ENCODE assay signal across 28 cellular contexts in genomic region chr16:2492292-2492691, GRCh38. TPM values are rescaled to one million over a fixed set of nuclear protein-coding genes. Genes with fewer than 3 reads are reported as not detected.
"Had no signal": no experiment of that assay in that cellular context is flagged by ENCODE, and none has a peak within 500 bp of the region (broad histone marks: within the 10 kb centered on the region; RNA-seq: fewer than 3 reads in every experiment).

No MANE protein-coding gene starts in this region.

- H3K27ac ChIP-seq: colonic mucosa, epithelial cell of prostate, gastrocnemius medialis, heart left ventricle, hepatocyte, parathyroid adenoma, right atrium auricular region, stomach, testis, tibial artery had no signal

- DNase-seq: colonic mucosa; effector CD8-positive, alpha-beta T cell; endodermal cell; foreskin fibroblast; gastrocnemius medialis; heart left ventricle; left cardiac atrium; left ventricle myocardium superior; lower lobe of right lung; naive B cell; stimulated activated CD4-positive, alpha-beta T cell treated with anti-CD3 and anti-CD28 coated beads, Interleukin-2, amount 100 ng/mL, for 24 hours; stimulated activated CD4-positive, alpha-beta T cell treated with anti-CD3 and anti-CD28 coated beads, Interleukin-4, amount 100 ng/mL, for 24 hours; stimulated activated naive CD4-positive, alpha-beta T cell treated with Interleukin-2 at 50 U/mL for 16 hours; stomach; testis; tibial artery had no signal

- H3K4me2 ChIP-seq: hepatocyte had no signal

- H3K4me1 ChIP-seq: parathyroid adenoma had no signal

- H3K36me3 ChIP-seq: colonic mucosa, gastrocnemius medialis had no signal

- H3K9me3 ChIP-seq: colonic mucosa, gastrocnemius medialis, heart left ventricle, lower lobe of right lung, right atrium auricular region, stomach, testis, tibial artery, upper lobe of left lung had no signal

- H3K4me3 ChIP-seq: colonic mucosa, gastrocnemius medialis, heart left ventricle, hepatocyte, lower lobe of right lung, right atrium auricular region, stomach, testis, tibial artery, upper lobe of left lung had no signal

- H3K9ac ChIP-seq: parathyroid adenoma had no signal

- ATAC-seq: esophagus mucosa; gastrocnemius medialis; heart left ventricle; left cardiac atrium; left ventricle myocardium superior; lower lobe of right lung; natural killer cell treated with Interleukin-12 subunit alpha and Interleukin-12 subunit beta and Interleukin-15 and Interleukin-18, amount 100 ng/mL, for 72 hours; sciatic nerve; stimulated activated effector memory CD8-positive, alpha-beta T cell treated with anti-CD3 and anti-CD28 coated beads, Interleukin-12 subunit alpha, Interleukin-12 subunit beta, amount 100 ng/mL, for 72 hours had no signal

- H2AFZ ChIP-seq: hepatocyte, parathyroid adenoma had no signal

- FAIRE-seq: urothelium cell line had no signal

- H3K27me3 ChIP-seq: colonic mucosa, gastrocnemius medialis, heart left ventricle, hepatocyte, right atrium auricular region, stomach, testis, tibial artery, upper lobe of left lung had no signal

RNA-seq across cellular contexts. Expression of gene NTN3, which starts 21.2 kb away (rescaled TPM):
- total RNA-seq: colonic mucosa; gastrocnemius medialis; mesenteric fat pad; natural killer cell treated with Interleukin-12 subunit alpha and Interleukin-12 subunit beta and Interleukin-15 and Interleukin-18, amount 100 ng/mL, for 72 hours; subcutaneous adipose tissue; upper lobe of left lung had no signal
- polyA plus RNA-seq: heart left ventricle, stomach had no signal

RNA-seq across cellular contexts. Expression of gene TEDC2, which starts 32.4 kb away (rescaled TPM):
- total RNA-seq: mesenteric fat pad had no signal
